In the genomic region with DNA sequence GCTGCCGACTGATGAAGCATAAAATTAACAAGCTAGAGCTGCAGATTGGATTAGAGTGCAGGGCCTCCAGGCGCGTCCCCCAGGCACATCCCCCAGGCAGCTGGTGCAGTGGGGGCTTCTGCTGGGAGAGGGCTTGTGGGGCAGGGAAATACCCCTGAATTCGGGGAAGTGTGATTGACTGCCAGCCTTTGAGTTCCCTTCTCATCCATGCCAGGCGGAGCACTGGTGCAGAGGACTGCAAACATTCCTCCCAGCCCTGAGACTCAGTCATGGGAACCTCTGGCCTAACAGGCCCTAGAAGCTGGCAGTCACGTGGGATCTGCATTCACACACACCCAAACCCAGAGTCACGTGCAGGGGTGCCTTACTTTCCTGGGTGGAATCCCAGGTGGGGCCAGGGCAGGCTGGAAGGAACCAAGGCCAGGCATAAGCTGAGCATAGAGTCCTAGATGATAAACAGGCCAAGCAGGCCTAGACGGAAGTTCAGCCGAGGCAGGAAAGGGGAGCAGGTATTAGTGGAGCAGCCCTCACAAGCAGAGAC, we compare ENCODE assay signal across 21 cellular contexts. TPM values are rescaled to one million over a fixed set of nuclear protein-coding genes. Genes with fewer than 3 reads are reported as not detected.
DNase-seq lines count a peak whose midpoint lies in the region; ATAC-seq and TF ChIP-seq lines count a peak whose summit lies in the region.
"Had no signal": no experiment of that assay in that cellular context is flagged by ENCODE, and none has a peak within 500 bp of the region (broad histone marks: within the 10 kb centered on the region; RNA-seq: fewer than 3 reads in every experiment).

No MANE protein-coding gene starts in this region.

- peaks cover 4% of the 10 kb centered on the region for H3K4me1 Mint-ChIP-seq in central memory CD8-positive, alpha-beta T cell
- H3K4me1 Mint-ChIP-seq: mesothelial cell of epicardium had no signal

- peak overlapping the region; percentile 38 for H3K27ac Mint-ChIP-seq in central memory CD8-positive, alpha-beta T cell (ENCODE audit: low read depth)
- H3K27ac Mint-ChIP-seq: mesothelial cell of epicardium had no signal

- H3K27ac ChIP-seq in left ventricle myocardium inferior (replicated peaks) (no peak overlapping the region), lower lobe of right lung (no peak overlapping the region), stomach (peak overlapping the region; percentile 65 to 87 (median 79)), sigmoid colon (no peak overlapping the region)
- H3K27ac ChIP-seq: cardiac muscle cell, hepatocyte, RWPE1 had no signal

- no peaks in the 10 kb centered on the region for H3K27me3 ChIP-seq in left ventricle myocardium inferior (ENCODE audit: low read depth)
- H3K27me3 ChIP-seq in lower lobe of right lung (ENCODE audit: low read depth), result no peaks in the 10 kb centered on the region
- H3K27me3 ChIP-seq in stomach, result no peaks in the 10 kb centered on the region
- no peaks in the 10 kb centered on the region for H3K27me3 ChIP-seq in sigmoid colon
- H3K27me3 ChIP-seq: cardiac muscle cell, hepatocyte had no signal

- 38 to 71% (median 42%) methylated on average over 7 to 9 of the region's 9 CpGs for WGBS in stomach, 5 donors
- WGBS in sigmoid colon, 2 donors, result 87 to 89% methylated on average over 9 of the region's 9 CpGs

- intact Hi-C loops in Right ventricle myocardium inferior (cut with DNase I) (no loop called here), left ventricle myocardium inferior (cut with micrococcal nuclease) (no loop called here), lower lobe of right lung (cut with DNase I) (no loop called here), stomach (cut with DNase I; ENCODE audit: low total_unique reads) (no loop called here), sigmoid colon (cut with DNase I) (no loop called here)

- H3K4me3 Mint-ChIP-seq in central memory CD8-positive, alpha-beta T cell, result no peak overlapping the region
- H3K4me3 Mint-ChIP-seq: mesothelial cell of epicardium, neural crest cell had no signal

- H3K36me3 ChIP-seq in left ventricle myocardium inferior (peaks cover 42% of the 10 kb centered on the region), lower lobe of right lung (peaks cover 59% of the 10 kb centered on the region), stomach (peaks cover 11 to 87% (median 72%) of the 10 kb centered on the region in 4 donors), sigmoid colon (peaks cover 0 to 62% (median 3%) of the 10 kb centered on the region in 4 donors)
- H3K36me3 ChIP-seq: cardiac muscle cell had no signal

- TF ChIP-seq POLR2A in stomach (IDR thresholded peaks at IDR 0.05) (no peak), sigmoid colon (IDR thresholded peaks at IDR 0.05) (no peak)

- DNase-seq in Right ventricle myocardium inferior (ENCODE audit: missing footprints), result no peak
- no peak for DNase-seq in left ventricle myocardium inferior
- DNase-seq in central memory CD8-positive, alpha-beta T cell (ENCODE audit: low spot score in 2 of 2), result peak; percentile 4 to 7
- no peak for DNase-seq in lower lobe of right lung
- peak; percentile 89 for DNase-seq in stomach
- no peak for DNase-seq in sigmoid colon
- DNase-seq in NCI-H146 treated with DMSO at 0.1 percent for 48 hours (lab: John Stamatoyannopoulos, UW; ENCODE audit: unreplicated experiment), result no peak
- DNase-seq: activated CD4-positive, alpha-beta T cell treated with anti-CD3 and anti-CD28 coated beads for 4 hours; activated gamma-delta T cell; EL; erythroblast; foreskin melanocyte; HCEC 1CT; NCI-H1105; SW 1271 had no signal

- H3K4me1 ChIP-seq in left ventricle myocardium inferior (peaks cover 36% of the 10 kb centered on the region), lower lobe of right lung (peaks cover 28% of the 10 kb centered on the region), stomach (peaks cover 40 to 57% (median 49%) of the 10 kb centered on the region in 4 donors), sigmoid colon (peaks cover 0 to 4% (median 0%) of the 10 kb centered on the region in 4 donors)

- TF ChIP-seq EP300 in stomach (IDR thresholded peaks at IDR 0.05) (no peak), sigmoid colon (IDR thresholded peaks at IDR 0.05) (no peak)

- peaks cover 6% of the 10 kb centered on the region for H3K9me3 Mint-ChIP-seq in central memory CD8-positive, alpha-beta T cell
- H3K9me3 Mint-ChIP-seq: mesothelial cell of epicardium, neural crest cell had no signal

- peak; percentile 14 for ATAC-seq in Right ventricle myocardium inferior
- ATAC-seq in central memory CD8-positive, alpha-beta T cell (replicated peaks; ENCODE audit: extremely low read depth, poor library complexity, severe bottlenecking), result no peak
- peak; percentile 22 to 55 for ATAC-seq in lower lobe of right lung
- ATAC-seq in GM19324 (IDR thresholded peaks at IDR 0.05; ENCODE audit: low FRiP score, unreplicated experiment), result no peak

- TF ChIP-seq CTCF in left ventricle myocardium inferior (IDR thresholded peaks at IDR 0.05; ENCODE audit: borderline replicate concordance) (no peak), lower lobe of right lung (IDR thresholded peaks at IDR 0.05) (no peak), stomach (IDR thresholded peaks at IDR 0.05) (no peak), sigmoid colon (IDR thresholded peaks at IDR 0.05) (no peak)

- H3K9me3 ChIP-seq in left ventricle myocardium inferior (replicated peaks), result no peaks in the 10 kb centered on the region
- H3K9me3 ChIP-seq in lower lobe of right lung, result no peaks in the 10 kb centered on the region
- H3K9me3 ChIP-seq in stomach, result no peaks in the 10 kb centered on the region
- H3K9me3 ChIP-seq in sigmoid colon, result no peaks in the 10 kb centered on the region

- no peaks in the 10 kb centered on the region for H3K27me3 Mint-ChIP-seq in central memory CD8-positive, alpha-beta T cell

- H3K36me3 Mint-ChIP-seq in central memory CD8-positive, alpha-beta T cell (ENCODE audit: insufficient read depth), result peaks cover 1% of the 10 kb centered on the region

- H3K4me3 ChIP-seq in left ventricle myocardium inferior (no peak overlapping the region), lower lobe of right lung (no peak overlapping the region), stomach (no peak overlapping the region), sigmoid colon (no peak overlapping the region)
- H3K4me3 ChIP-seq: cardiac muscle cell, hepatocyte had no signal

RNA-seq across cellular contexts. Expression of a gene that starts 46.2 kb away (rescaled TPM):
- total RNA-seq in Right ventricle myocardium inferior, result 14.6 TPM
- total RNA-seq in left ventricle myocardium inferior, result 9.5 TPM
- 15.5 TPM for total RNA-seq in lower lobe of right lung
- 10 to 100 TPM in 1 of 5 donors, 1 to 10 TPM in 3, not detected in 1; 1.6 to 26.6 (median 5.8) TPM for total RNA-seq in stomach
- 1 to 10 TPM; 6.3 to 8.2 (median 7.0) TPM for polyA plus RNA-seq in stomach
- 10 to 100 TPM; 17.8 to 47.2 (median 31.4) TPM for total RNA-seq in sigmoid colon
- 10 to 100 TPM in 1 of 3 donors, 1 to 10 TPM in 2; 5.8 to 13.5 (median 6.6) TPM for polyA plus RNA-seq in sigmoid colon

Comparison
In these comparisons a context has a peak if more than half of its experiments do, and no peak if none do; other contexts are left out.
1. ATAC-seq: peak in Right ventricle myocardium inferior (single experiment) and lower lobe of right lung (2 of 2); none in central memory CD8-positive, alpha-beta T cell (single experiment) and GM19324 (single experiment).
2. DNase-seq: peak in central memory CD8-positive, alpha-beta T cell (2 of 2) and stomach (single experiment); none in Right ventricle myocardium inferior (single experiment), left ventricle myocardium inferior (single experiment), lower lobe of right lung (single experiment), sigmoid colon (single experiment) and NCI-H146 treated with DMSO at 0.1 percent for 48 hours (single experiment).
3. H3K27ac ChIP-seq: peak in stomach (5 of 5); none in left ventricle myocardium inferior (single experiment), lower lobe of right lung (single experiment) and sigmoid colon (0 of 4).